28 cellular contexts compared by ENCODE assay signal in genomic region chrX:150406559-150406958, GRCh38.
"Had no signal": no experiment of that assay in that cellular context is flagged by ENCODE, and none has a peak within 500 bp of the region (broad histone marks: within the 10 kb centered on the region; RNA-seq: fewer than 3 reads in every experiment).

No MANE protein-coding gene starts in this region.

- H3K9ac ChIP-seq: parathyroid adenoma had no signal

- H3K9me3 Mint-ChIP-seq: natural killer cell treated with Interleukin-12 subunit alpha and Interleukin-12 subunit beta and Interleukin-15 and Interleukin-18, amount 100 ng/mL, for 72 hours; stimulated activated naive B cell treated with anti-CD40 and anti-IgM and Interleukin-4, amounts not matched to agents 10 μg/mL and 1 μg/mL and 100 μg/mL, for 72 hours had no signal

- H3K27me3 Mint-ChIP-seq: naive B cell, progenitor cell of endocrine pancreas had no signal

- H3K9me3 ChIP-seq: esophagus muscularis mucosa, gastroesophageal sphincter, heart left ventricle, left lung, mucosa of descending colon, neutrophil, right lobe of liver, stomach, thyroid gland, vagina had no signal

- H3K4me3 Mint-ChIP-seq: mesothelial cell of epicardium; naive B cell; natural killer cell treated with Interleukin-12 subunit alpha and Interleukin-12 subunit beta and Interleukin-15 and Interleukin-18, amount 100 ng/mL, for 72 hours; neural crest cell; stimulated activated naive B cell treated with anti-CD40 and anti-IgM and Interleukin-4, amounts not matched to agents 10 μg/mL and 1 μg/mL and 100 μg/mL, for 72 hours had no signal

- H3K4me2 ChIP-seq: hepatocyte had no signal

- DNase-seq: dermis blood vessel endothelial cell; effector memory CD4-positive, alpha-beta T cell; foreskin keratinocyte; heart left ventricle; left cardiac atrium; left lung; mesenchymal stem cell; mucosa of descending colon; naive B cell; right lobe of liver; small intestine; stimulated activated CD4-positive, alpha-beta T cell treated with anti-CD3 and anti-CD28 coated beads, Interleukin-15, amount 100 ng/mL, for 24 hours; stimulated activated CD4-positive, alpha-beta T cell treated with anti-CD3 and anti-CD28 coated beads, Interleukin-2, amount 100 ng/mL, for 48 hours; stimulated activated naive B cell treated with anti-CD40 and anti-IgM and Interleukin-4, amounts not matched to agents 10 μg/mL and 1 μg/mL and 100 μg/mL, for 72 hours; stomach; thyroid gland; trophoblast cell had no signal

- H2AFZ ChIP-seq: hepatocyte, parathyroid adenoma had no signal

- H3K79me2 ChIP-seq: hepatocyte, parathyroid adenoma had no signal

- ATAC-seq: foreskin keratinocyte; gastroesophageal sphincter; heart left ventricle; left cardiac atrium; left lung; mucosa of descending colon; natural killer cell treated with Interleukin-12 subunit alpha and Interleukin-12 subunit beta and Interleukin-15 and Interleukin-18, amount 100 ng/mL, for 72 hours; stimulated activated naive B cell treated with anti-CD40 and anti-IgM and Interleukin-4, amounts not matched to agents 10 μg/mL and 1 μg/mL and 100 μg/mL, for 72 hours had no signal

- H3K4me1 Mint-ChIP-seq: mesothelial cell of epicardium; naive B cell; neural crest cell; stimulated activated naive B cell treated with anti-CD40 and anti-IgM and Interleukin-4, amounts not matched to agents 10 μg/mL and 1 μg/mL and 100 μg/mL, for 72 hours had no signal

- H3K36me3 ChIP-seq: esophagus muscularis mucosa, gastroesophageal sphincter, heart left ventricle, left lung, neutrophil, right lobe of liver, stomach, thyroid gland, vagina had no signal

- H3K27ac ChIP-seq: esophagus muscularis mucosa, foreskin keratinocyte, gastroesophageal sphincter, heart left ventricle, hepatocyte, left lung, neutrophil, parathyroid adenoma, right lobe of liver, stomach, thyroid gland, vagina had no signal

- H3K4me3 ChIP-seq: esophagus muscularis mucosa, gastroesophageal sphincter, heart left ventricle, hepatocyte, left lung, mucosa of descending colon, right lobe of liver, stomach, thyroid gland, vagina had no signal

- H3K27ac Mint-ChIP-seq: mesothelial cell of epicardium; naive B cell; natural killer cell treated with Interleukin-12 subunit alpha and Interleukin-12 subunit beta and Interleukin-15 and Interleukin-18, amount 100 ng/mL, for 72 hours; progenitor cell of endocrine pancreas; stimulated activated naive B cell treated with anti-CD40 and anti-IgM and Interleukin-4, amounts not matched to agents 10 μg/mL and 1 μg/mL and 100 μg/mL, for 72 hours had no signal

- FAIRE-seq: endothelial cell of umbilical vein, small intestine had no signal

- H3K27me3 ChIP-seq: esophagus muscularis mucosa, foreskin keratinocyte, gastroesophageal sphincter, hepatocyte, left lung, neutrophil, right lobe of liver, stomach, thyroid gland, vagina had no signal

- H3K4me1 ChIP-seq: foreskin keratinocyte, gastroesophageal sphincter, left lung, parathyroid adenoma, right lobe of liver, stomach, thyroid gland, vagina had no signal
